In the genomic region with DNA sequence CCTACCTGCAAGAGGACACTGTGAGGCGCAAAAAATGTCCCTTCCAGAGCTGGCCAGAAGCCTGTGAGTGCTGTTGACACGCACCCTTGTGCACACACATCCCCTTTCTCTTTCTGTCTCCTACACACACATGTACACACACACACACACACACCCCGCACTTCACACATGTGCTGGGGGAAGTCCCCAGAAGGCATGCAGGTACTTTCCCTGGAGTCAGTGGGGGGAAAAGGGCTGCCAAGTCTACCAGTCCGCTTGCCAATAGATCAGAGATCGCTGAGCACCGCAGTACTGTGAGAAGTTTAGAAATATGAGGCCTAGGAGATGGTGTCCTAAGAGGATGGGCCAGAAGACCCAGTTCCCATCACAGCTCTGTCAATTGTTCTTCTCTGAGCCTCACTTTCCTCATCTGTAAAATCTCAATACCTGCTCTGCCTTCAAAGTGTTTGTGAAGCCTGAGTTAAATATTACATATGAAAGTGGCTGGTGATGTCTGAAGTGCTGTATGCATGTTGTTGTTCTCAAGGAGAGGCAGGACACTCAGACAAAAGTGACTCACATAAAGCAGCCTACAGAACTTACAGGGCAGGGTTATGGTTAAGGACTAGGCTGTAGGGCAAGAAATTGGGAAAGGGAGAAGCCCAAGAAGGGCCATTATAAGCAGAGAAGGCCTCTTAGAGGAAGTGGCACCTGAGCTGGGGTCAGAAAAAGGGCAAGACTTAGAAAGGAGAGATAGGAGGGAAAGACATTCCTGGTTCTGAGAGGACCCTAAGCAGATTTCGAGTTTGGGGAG, we compare ENCODE assay signal across 14 cellular contexts. TPM values are rescaled to one million over a fixed set of nuclear protein-coding genes. Genes with fewer than 3 reads are reported as not detected.
DNase-seq lines count a peak whose midpoint lies in the region; ATAC-seq and TF ChIP-seq lines count a peak whose summit lies in the region.
"Had no signal": no experiment of that assay in that cellular context is flagged by ENCODE, and none has a peak within 500 bp of the region (broad histone marks: within the 10 kb centered on the region; RNA-seq: fewer than 3 reads in every experiment).

No MANE protein-coding gene starts in this region.

- no peak overlapping the region for H3K27ac ChIP-seq in lung (ENCODE audit: low read depth in 1 of 2, low read length in 1 of 2)
- H3K27ac ChIP-seq: 22Rv1 had no signal

- ATAC-seq in lung (ENCODE audit: insufficient read depth, low FRiP score) (peak; percentile 76), GM18520 (IDR thresholded peaks at IDR 0.05; ENCODE audit: unreplicated experiment) (no peak)
- ATAC-seq: Right ventricle myocardium inferior had no signal

- no peaks in the 10 kb centered on the region for H3K36me3 ChIP-seq in lung (ENCODE audit: control insufficient read depth in 2 of 2, insufficient read depth in 2 of 2, low read length in 2 of 2)

- H3K4me3 ChIP-seq in lung: no peak overlapping the region

- WGBS in lung, 2 donors: 64 to 88% methylated on average over 7 of the region's 7 CpGs

- no peak for TF ChIP-seq CTCF in lung (IDR thresholded peaks at IDR 0.05; ENCODE audit: control extremely low read depth, extremely low read depth)

- H3K9me3 ChIP-seq in lung (ENCODE audit: control insufficient read depth in 2 of 2, insufficient read depth in 1 of 2, low read length in 1 of 2): no peaks in the 10 kb centered on the region

- H3K27me3 ChIP-seq in lung (ENCODE audit: control insufficient read depth, insufficient read depth): no peaks in the 10 kb centered on the region

- peaks cover 0 to 4% of the 10 kb centered on the region in 2 donors for H3K4me1 ChIP-seq in lung (ENCODE audit: control insufficient read depth in 2 of 2, insufficient read depth in 2 of 2, low read length in 2 of 2)

- peak; percentile 5 for DNase-seq in DMS53 (lab: John Stamatoyannopoulos, UW)
- no peak for DNase-seq in DMS53 treated with DMSO at 0.1 percent for 48 hours (lab: John Stamatoyannopoulos, UW; ENCODE audit: unreplicated experiment)
- DNase-seq in stimulated activated CD4-positive, alpha-beta T cell treated with anti-CD3 and anti-CD28 coated beads, Interleukin-4, amount 100 ng/mL, for 24 hours: peak; percentile 54
- DNase-seq in stimulated activated CD4-positive, alpha-beta T cell treated with anti-CD3 and anti-CD28 coated beads, Interleukin-1b, Interleukin-23, amount 100 ng/mL, for 48 hours: no peak
- no peak for DNase-seq in lung (ENCODE audit: low spot score)
- DNase-seq in globus pallidus (ENCODE audit: low spot score): no peak
- no peak for DNase-seq in NCI-H2029 (lab: John Stamatoyannopoulos, UW)
- DNase-seq: Kasumi-1, NCI-H1694, NCI-H446 had no signal

RNA-seq across cellular contexts. Expression of gene IL17RE, which starts 6.8 kb away (rescaled TPM):
- 10 to 100 TPM; 11.3 to 22.9 TPM for total RNA-seq in lung
- 10 to 100 TPM in 1 of 2 donors, 1 to 10 TPM in 1; 7.0 to 26.1 TPM for polyA plus RNA-seq in lung

RNA-seq across cellular contexts. Expression of gene IL17RC, which starts 7.5 kb away (rescaled TPM):
- total RNA-seq in lung: 10 to 100 TPM; 31.7 to 35.4 TPM
- polyA plus RNA-seq in lung: 10 to 100 TPM; 20.5 to 39.8 TPM

RNA-seq across cellular contexts. Expression of gene JAGN1, which starts 19.0 kb away (rescaled TPM):
- total RNA-seq in lung: 10 to 100 TPM; 20.7 to 28.7 TPM
- polyA plus RNA-seq in lung: 10 to 100 TPM; 41.0 to 43.7 TPM

RNA-seq across cellular contexts. Expression of gene CRELD1, which starts 24.2 kb away (rescaled TPM):
- 10 to 100 TPM; 37.7 to 60.1 TPM for total RNA-seq in lung
- polyA plus RNA-seq in lung: 10 to 100 TPM; 28.0 to 45.7 TPM

RNA-seq across cellular contexts. Expression of gene CIDEC, which starts 29.4 kb away (rescaled TPM):
- total RNA-seq in lung: not detected
- under 1 TPM in 1 of 2 donors, not detected in 1; 0.08 TPM for polyA plus RNA-seq in lung
- total RNA-seq: natural killer cell treated with Interleukin-12 subunit alpha and Interleukin-12 subunit beta and Interleukin-15 and Interleukin-18, amount 100 ng/mL, for 72 hours had no signal

Comparison
In these comparisons a context has a peak if more than half of its experiments do, and no peak if none do; other contexts are left out.
1. DNase-seq: peak in DMS53 (single experiment) and stimulated activated CD4-positive, alpha-beta T cell treated with anti-CD3 and anti-CD28 coated beads, Interleukin-4, amount 100 ng/mL, for 24 hours (single experiment); none in DMS53 treated with DMSO at 0.1 percent for 48 hours (single experiment), stimulated activated CD4-positive, alpha-beta T cell treated with anti-CD3 and anti-CD28 coated beads, Interleukin-1b, Interleukin-23, amount 100 ng/mL, for 48 hours (single experiment), lung (single experiment), globus pallidus (single experiment) and NCI-H2029 (single experiment).